8 cellular contexts compared by ENCODE assay signal in the genomic region with DNA sequence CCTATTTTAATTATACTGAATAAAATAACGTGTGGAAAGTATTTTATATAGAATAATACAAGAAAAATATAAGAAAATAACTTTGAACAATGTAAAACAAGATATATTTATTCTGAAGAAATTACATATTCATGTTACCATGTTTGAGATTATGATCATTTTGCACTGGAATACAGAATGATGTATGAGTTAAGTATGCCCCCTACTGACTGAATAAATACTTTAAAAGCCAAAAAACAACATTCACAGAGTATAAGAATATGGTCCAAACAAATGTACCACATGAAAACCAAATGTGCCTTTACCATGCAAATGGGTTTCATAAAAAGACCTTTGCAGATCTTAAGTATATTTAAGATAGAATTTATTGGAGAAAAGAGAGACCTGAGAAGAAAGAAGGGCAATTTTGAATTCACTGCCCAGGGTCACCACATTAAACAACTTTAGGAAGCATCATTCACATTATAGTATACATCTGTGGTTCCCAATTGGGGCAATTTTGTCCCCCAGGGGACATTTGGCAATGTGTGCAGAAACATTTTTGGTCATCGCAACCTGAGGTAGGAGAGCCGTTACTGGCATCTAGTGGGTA.
DNase-seq lines count a peak whose midpoint lies in the region; ATAC-seq and TF ChIP-seq lines count a peak whose summit lies in the region.

No MANE protein-coding gene starts in this region.

- no peak overlapping the region for H3K4me3 ChIP-seq in coronary artery

- H3K4me3 Mint-ChIP-seq in stimulated activated naive CD8-positive, alpha-beta T cell treated with anti-CD3 and anti-CD28 coated beads, Interleukin-15, amount 100 ng/mL, for 72 hours: no peak overlapping the region
- H3K4me3 Mint-ChIP-seq in stimulated activated naive B cell treated with anti-CD40 and anti-IgM and Interleukin-4, amounts not matched to agents 10 μg/mL and 1 μg/mL and 100 μg/mL, for 72 hours: no peak overlapping the region

- H3K27ac ChIP-seq in coronary artery: no peak overlapping the region

- no peak overlapping the region for H3K27ac Mint-ChIP-seq in stimulated activated naive CD8-positive, alpha-beta T cell treated with anti-CD3 and anti-CD28 coated beads, Interleukin-15, amount 100 ng/mL, for 72 hours
- H3K27ac Mint-ChIP-seq in stimulated activated naive B cell treated with anti-CD40 and anti-IgM and Interleukin-4, amounts not matched to agents 10 μg/mL and 1 μg/mL and 100 μg/mL, for 72 hours: no peak overlapping the region

- DNase-seq in stimulated activated naive CD8-positive, alpha-beta T cell treated with anti-CD3 and anti-CD28 coated beads, Interleukin-15, amount 100 ng/mL, for 72 hours: no peak
- no peak for DNase-seq in stimulated activated naive CD8-positive, alpha-beta T cell treated with anti-CD3 and anti-CD28 coated beads, Interleukin-15, Interleukin-2, amounts not matched to agents 100 U/mL and 50 U/mL, for 24 hours
- peak; percentile 8 for DNase-seq in NCI-H460 (ENCODE audit: extremely low read depth, low read depth)
- DNase-seq in erythroblast (lab: John Stamatoyannopoulos, UW): peak; percentile 23 to 42
- DNase-seq in stimulated activated naive B cell treated with anti-CD40 and anti-IgM and Interleukin-4, amounts not matched to agents 10 μg/mL and 1 μg/mL and 100 μg/mL, for 72 hours: no peak
- DNase-seq in H4 (ENCODE audit: low spot score): no peak
- DNase-seq in coronary artery (ENCODE audit: low spot score): no peak

- H3K9me3 Mint-ChIP-seq in stimulated activated naive CD8-positive, alpha-beta T cell treated with anti-CD3 and anti-CD28 coated beads, Interleukin-15, amount 100 ng/mL, for 72 hours: no peaks in the 10 kb centered on the region
- no peaks in the 10 kb centered on the region for H3K9me3 Mint-ChIP-seq in stimulated activated naive B cell treated with anti-CD40 and anti-IgM and Interleukin-4, amounts not matched to agents 10 μg/mL and 1 μg/mL and 100 μg/mL, for 72 hours

- no peak for TF ChIP-seq CTCF in coronary artery (IDR thresholded peaks at IDR 0.05)

- TF ChIP-seq POLR2A in erythroblast (IDR thresholded peaks at IDR 0.05; ENCODE audit: low read length): no peak

- H3K27me3 Mint-ChIP-seq in stimulated activated naive CD8-positive, alpha-beta T cell treated with anti-CD3 and anti-CD28 coated beads, Interleukin-15, amount 100 ng/mL, for 72 hours: no peaks in the 10 kb centered on the region
- no peaks in the 10 kb centered on the region for H3K27me3 Mint-ChIP-seq in stimulated activated naive B cell treated with anti-CD40 and anti-IgM and Interleukin-4, amounts not matched to agents 10 μg/mL and 1 μg/mL and 100 μg/mL, for 72 hours

- H3K36me3 Mint-ChIP-seq in stimulated activated naive B cell treated with anti-CD40 and anti-IgM and Interleukin-4, amounts not matched to agents 10 μg/mL and 1 μg/mL and 100 μg/mL, for 72 hours: peaks cover 8 to 20% of the 10 kb centered on the region in 2 donors

- H3K4me1 Mint-ChIP-seq in stimulated activated naive CD8-positive, alpha-beta T cell treated with anti-CD3 and anti-CD28 coated beads, Interleukin-15, amount 100 ng/mL, for 72 hours: peaks cover 12% of the 10 kb centered on the region
- H3K4me1 Mint-ChIP-seq in stimulated activated naive B cell treated with anti-CD40 and anti-IgM and Interleukin-4, amounts not matched to agents 10 μg/mL and 1 μg/mL and 100 μg/mL, for 72 hours: no peaks in the 10 kb centered on the region

- ATAC-seq in stimulated activated naive CD8-positive, alpha-beta T cell treated with anti-CD3 and anti-CD28 coated beads, Interleukin-15, amount 100 ng/mL, for 72 hours: peak; percentile 59
- ATAC-seq in stimulated activated naive CD8-positive, alpha-beta T cell treated with anti-CD3 and anti-CD28 coated beads, Interleukin-15, Interleukin-2, amounts not matched to agents 100 U/mL and 50 U/mL, for 24 hours: no peak
- peak; percentile 61 to 64 for ATAC-seq in stimulated activated naive B cell treated with anti-CD40 and anti-IgM and Interleukin-4, amounts not matched to agents 10 μg/mL and 1 μg/mL and 100 μg/mL, for 72 hours (replicated peaks)
- no peak for ATAC-seq in GM21515 (IDR thresholded peaks at IDR 0.05; ENCODE audit: unreplicated experiment)

Comparison
In these comparisons a context has a peak if more than half of its experiments do, and no peak if none do; other contexts are left out.
1. ATAC-seq: peak in stimulated activated naive CD8-positive, alpha-beta T cell treated with anti-CD3 and anti-CD28 coated beads, Interleukin-15, amount 100 ng/mL, for 72 hours (single experiment) and stimulated activated naive B cell treated with anti-CD40 and anti-IgM and Interleukin-4, amounts not matched to agents 10 μg/mL and 1 μg/mL and 100 μg/mL, for 72 hours (2 of 2); none in stimulated activated naive CD8-positive, alpha-beta T cell treated with anti-CD3 and anti-CD28 coated beads, Interleukin-15, Interleukin-2, amounts not matched to agents 100 U/mL and 50 U/mL, for 24 hours (single experiment) and GM21515 (single experiment).
2. DNase-seq: peak in NCI-H460 (single experiment) and erythroblast (2 of 2); none in stimulated activated naive CD8-positive, alpha-beta T cell treated with anti-CD3 and anti-CD28 coated beads, Interleukin-15, amount 100 ng/mL, for 72 hours (0 of 2), stimulated activated naive CD8-positive, alpha-beta T cell treated with anti-CD3 and anti-CD28 coated beads, Interleukin-15, Interleukin-2, amounts not matched to agents 100 U/mL and 50 U/mL, for 24 hours (single experiment), stimulated activated naive B cell treated with anti-CD40 and anti-IgM and Interleukin-4, amounts not matched to agents 10 μg/mL and 1 μg/mL and 100 μg/mL, for 72 hours (single experiment), H4 (single experiment) and coronary artery (single experiment).